ENCODE assay signal across 11 cellular contexts in the genomic region with DNA sequence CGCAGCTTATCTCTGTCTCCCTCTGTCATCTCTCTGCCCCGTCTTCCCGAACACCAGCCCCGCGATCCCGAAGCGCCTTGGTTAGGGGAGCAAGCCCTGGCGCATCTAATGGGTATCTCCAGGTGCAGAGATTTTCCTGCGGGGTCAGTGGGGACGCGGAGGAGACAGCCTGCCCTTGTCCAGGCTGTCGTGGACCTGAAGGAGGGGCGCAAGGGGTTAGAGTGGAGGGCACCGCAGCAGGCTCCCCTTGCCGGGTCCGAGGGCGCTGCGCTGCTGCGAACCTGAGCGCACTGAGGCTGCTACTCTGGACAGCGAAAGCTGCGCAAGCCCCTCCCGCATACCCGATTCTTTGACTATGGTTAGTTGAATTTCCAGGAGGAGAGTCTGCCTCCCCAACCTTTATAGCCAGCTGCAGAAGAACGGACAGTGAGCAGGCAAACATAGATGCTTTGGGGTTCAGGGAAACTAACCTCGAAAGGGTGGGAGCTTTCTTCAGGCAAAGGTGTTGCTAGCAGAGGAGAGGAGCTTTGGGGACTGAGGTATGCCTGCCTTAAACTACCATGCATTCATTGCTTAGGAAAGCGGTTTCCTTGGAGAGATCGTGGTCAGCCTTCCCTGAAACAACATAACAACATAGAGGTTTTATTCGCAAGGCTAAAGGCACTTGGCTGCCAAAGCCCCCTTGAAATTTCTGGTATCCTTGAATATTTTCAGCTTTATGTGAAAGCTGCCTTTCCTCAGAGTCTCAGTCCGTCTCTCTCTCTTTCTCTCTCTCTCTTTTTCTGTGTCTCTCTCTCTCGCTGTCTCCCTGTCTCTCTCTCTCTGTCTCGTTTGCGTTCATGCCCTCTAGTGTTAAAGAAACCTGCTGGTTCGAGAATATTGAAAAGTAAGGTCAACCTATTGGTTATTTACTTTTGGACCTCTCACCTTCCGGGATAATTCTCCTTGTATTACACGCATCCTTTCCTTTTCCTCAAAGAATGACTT. TPM values are rescaled to one million over a fixed set of nuclear protein-coding genes. Genes with fewer than 3 reads are reported as not detected.
DNase-seq lines count a peak whose midpoint lies in the region; ATAC-seq, FAIRE-seq and TF ChIP-seq lines count a peak whose summit lies in the region.
"Had no signal": no experiment of that assay in that cellular context is flagged by ENCODE, and none has a peak within 500 bp of the region (broad histone marks: within the 10 kb centered on the region; RNA-seq: fewer than 3 reads in every experiment).

No MANE protein-coding gene starts in this region.

- no peak for TF ChIP-seq POLR2A in gastrocnemius medialis (IDR thresholded peaks at IDR 0.05)

- H3K4me1 ChIP-seq in SK-N-SH (ENCODE audit: control insufficient read depth in 1 of 2, insufficient read depth in 2 of 2, low read depth in 1 of 2, low read length in 1 of 2) (peaks cover 0 to 7% of the 10 kb centered on the region in 2 experiments; a peak in 2 of 4 replicates), gastrocnemius medialis (no peaks in the 10 kb centered on the region)
- H3K4me1 ChIP-seq: parathyroid adenoma had no signal

- H3K79me2 ChIP-seq in SK-N-SH (ENCODE audit: insufficient read depth), result no peaks in the 10 kb centered on the region
- H3K79me2 ChIP-seq: parathyroid adenoma had no signal

- H3K4me3 Mint-ChIP-seq in stimulated activated naive CD8-positive, alpha-beta T cell treated with anti-CD3 and anti-CD28 coated beads, Interleukin-15, amount 100 ng/mL, for 72 hours, result peak overlapping the region; percentile 38 to 47
- H3K4me3 Mint-ChIP-seq: activated CD4-positive, alpha-beta memory T cell treated with anti-CD3 and anti-CD28 coated beads, Interleukin-2, amount 10 ng/mL, durations not matched to agents 7 days and 5 days had no signal

- intact Hi-C loops in gastrocnemius medialis (cut with DNase I; ENCODE audit: low total_unique reads), result no loop called here

- CTCF ChIA-PET in SK-N-SH (lab: Yijun Ruan, JAX), result interaction anchor here (0.7 to 3.3 kb wide), 8 partner anchors 12 to 503 kb away, joined by 3 to 25 read pairs (median 5); no protein-coding TSS in a partner anchor

- no peak overlapping the region for H3K4me2 ChIP-seq in SK-N-SH

- no peaks in the 10 kb centered on the region for H4K20me1 ChIP-seq in SK-N-SH (ENCODE audit: insufficient read depth)

- H3K9me3 ChIP-seq in SK-N-SH (no peaks in the 10 kb centered on the region), iPS-18c (ENCODE audit: control insufficient read depth, insufficient read depth, low read length) (no peaks in the 10 kb centered on the region), gastrocnemius medialis (no peaks in the 10 kb centered on the region)

- peaks cover 24% of the 10 kb centered on the region; the same call in 1 of the 2 replicates for H3K27me3 ChIP-seq in SK-N-SH (ENCODE audit: insufficient read depth)
- peaks cover 5 to 22% (median 15%) of the 10 kb centered on the region in 3 donors for H3K27me3 ChIP-seq in gastrocnemius medialis

- no peaks in the 10 kb centered on the region for H3K9me2 ChIP-seq in SK-N-SH

- 4% methylated on average over 32 of the region's 36 CpGs for WGBS in SK-N-SH (ENCODE audit: low lambda C conversion rate)

- TF ChIP-seq CTCF in SK-N-SH (IDR thresholded peaks at IDR 0.05) (no peak), D721Med (IDR thresholded peaks at IDR 0.05; ENCODE audit: insufficient read depth, missing control alignments) (no peak), gastrocnemius medialis (IDR thresholded peaks at IDR 0.05 in 4 of 5, conservative IDR thresholded peaks at IDR 0.05 in 1 of 5) (no peak)

- no peak overlapping the region for H3K27ac Mint-ChIP-seq in stimulated activated naive CD8-positive, alpha-beta T cell treated with anti-CD3 and anti-CD28 coated beads, Interleukin-15, amount 100 ng/mL, for 72 hours
- H3K27ac Mint-ChIP-seq: activated CD4-positive, alpha-beta memory T cell treated with anti-CD3 and anti-CD28 coated beads, Interleukin-2, amount 10 ng/mL, durations not matched to agents 7 days and 5 days had no signal

- no peak overlapping the region for H2AFZ ChIP-seq in SK-N-SH (ENCODE audit: low read depth)
- H2AFZ ChIP-seq: parathyroid adenoma had no signal

- DNase-seq in NCI-H2171 treated with DMSO at 0.1 percent for 48 hours (lab: John Stamatoyannopoulos, UW), result peak; percentile 37
- no peak for DNase-seq in NCI-H2171 (lab: John Stamatoyannopoulos, UW)
- DNase-seq in SK-N-SH, result peak; percentile 37
- no peak for DNase-seq in stimulated activated naive CD8-positive, alpha-beta T cell treated with anti-CD3 and anti-CD28 coated beads, Interleukin-15, amount 100 ng/mL, for 72 hours
- no peak for DNase-seq in D721Med (ENCODE audit: insufficient read length, low spot score)
- no peak for DNase-seq in gastrocnemius medialis
- DNase-seq: activated CD4-positive, alpha-beta memory T cell treated with anti-CD3 and anti-CD28 coated beads, Interleukin-2, amount 10 ng/mL, durations not matched to agents 7 days and 5 days; SIG-M5 had no signal

- H3K9ac ChIP-seq in SK-N-SH, result no peak overlapping the region
- H3K9ac ChIP-seq: parathyroid adenoma had no signal

- ATAC-seq in stimulated activated naive CD8-positive, alpha-beta T cell treated with anti-CD3 and anti-CD28 coated beads, Interleukin-15, amount 100 ng/mL, for 72 hours, result no peak
- no peak for ATAC-seq in HG02678 (IDR thresholded peaks at IDR 0.05; ENCODE audit: unreplicated experiment)
- ATAC-seq in gastrocnemius medialis, result no peak

- H3K36me3 ChIP-seq in SK-N-SH (replicated peaks in 1 of 2; ENCODE audit: control insufficient read depth in 1 of 2, insufficient read depth in 2 of 2, low read length in 1 of 2) (no peaks in the 10 kb centered on the region), gastrocnemius medialis (no peaks in the 10 kb centered on the region)

- no peaks in the 10 kb centered on the region for H3F3A ChIP-seq in SK-N-SH (replicated peaks; ENCODE audit: insufficient read depth)

- POLR2A ChIA-PET in SK-N-SH (lab: Yijun Ruan, JAX), result interaction anchor here (0.6 kb wide), 1 partner anchor 444 kb away, joined by 3 read pairs; no protein-coding TSS in a partner anchor

- H3K9me3 Mint-ChIP-seq in stimulated activated naive CD8-positive, alpha-beta T cell treated with anti-CD3 and anti-CD28 coated beads, Interleukin-15, amount 100 ng/mL, for 72 hours, result peaks cover 0 to 5% of the 10 kb centered on the region in 2 donors

- peaks cover 7% of the 10 kb centered on the region for H3K4me1 Mint-ChIP-seq in stimulated activated naive CD8-positive, alpha-beta T cell treated with anti-CD3 and anti-CD28 coated beads, Interleukin-15, amount 100 ng/mL, for 72 hours

- in situ Hi-C loops in gastrocnemius medialis (cut with MboI; ENCODE audit: low sequenced_read_pairs in 4 of 4), result no loop called here

- peaks cover 33% of the 10 kb centered on the region for H3K27me3 Mint-ChIP-seq in stimulated activated naive CD8-positive, alpha-beta T cell treated with anti-CD3 and anti-CD28 coated beads, Interleukin-15, amount 100 ng/mL, for 72 hours

- H3K4me3 ChIP-seq in SK-N-SH (ENCODE audit: low read depth in 2 of 2, low read length in 1 of 2) (peak overlapping the region in 1 of 2 experiments; percentile 57; a peak in 2 of 4 replicates), iPS-18c (ENCODE audit: insufficient read depth, low read depth, low read length) (peak overlapping the region; percentile 57), gastrocnemius medialis (no peak overlapping the region)

- peak; percentile 17; the same call in 1 of the 2 replicates for TF ChIP-seq RAD21 in SK-N-SH (IDR thresholded peaks at IDR 0.05; ENCODE audit: low read length)

- TF ChIP-seq EP300 in SK-N-SH (IDR thresholded peaks at IDR 0.05; ENCODE audit: borderline replicate concordance in 1 of 2, low read depth in 1 of 2, low read length in 1 of 2), result no peak

- H3K27ac ChIP-seq in SK-N-SH (ENCODE audit: low read depth in 2 of 2, low read length in 1 of 2), result no peak overlapping the region; a peak in 1 of 4 replicates
- H3K27ac ChIP-seq in gastrocnemius medialis, result no peak overlapping the region
- H3K27ac ChIP-seq: parathyroid adenoma had no signal

- FAIRE-seq in D721Med (lab: Jason Lieb, UNC), result no peak

TF ChIP-seq in SK-N-SH, 30 proteins besides CTCF, POLR2A, EP300 and RAD21:
- TF ChIP-seq MXI1 (IDR thresholded peaks at IDR 0.05; ENCODE audit: low read depth, low read length) (0 out of 2 replicates have a peak, but pooled peaks have one; percentile 18), ELF1 (IDR thresholded peaks at IDR 0.05) (no peak)
- TF ChIP-seq, protein P1, sequence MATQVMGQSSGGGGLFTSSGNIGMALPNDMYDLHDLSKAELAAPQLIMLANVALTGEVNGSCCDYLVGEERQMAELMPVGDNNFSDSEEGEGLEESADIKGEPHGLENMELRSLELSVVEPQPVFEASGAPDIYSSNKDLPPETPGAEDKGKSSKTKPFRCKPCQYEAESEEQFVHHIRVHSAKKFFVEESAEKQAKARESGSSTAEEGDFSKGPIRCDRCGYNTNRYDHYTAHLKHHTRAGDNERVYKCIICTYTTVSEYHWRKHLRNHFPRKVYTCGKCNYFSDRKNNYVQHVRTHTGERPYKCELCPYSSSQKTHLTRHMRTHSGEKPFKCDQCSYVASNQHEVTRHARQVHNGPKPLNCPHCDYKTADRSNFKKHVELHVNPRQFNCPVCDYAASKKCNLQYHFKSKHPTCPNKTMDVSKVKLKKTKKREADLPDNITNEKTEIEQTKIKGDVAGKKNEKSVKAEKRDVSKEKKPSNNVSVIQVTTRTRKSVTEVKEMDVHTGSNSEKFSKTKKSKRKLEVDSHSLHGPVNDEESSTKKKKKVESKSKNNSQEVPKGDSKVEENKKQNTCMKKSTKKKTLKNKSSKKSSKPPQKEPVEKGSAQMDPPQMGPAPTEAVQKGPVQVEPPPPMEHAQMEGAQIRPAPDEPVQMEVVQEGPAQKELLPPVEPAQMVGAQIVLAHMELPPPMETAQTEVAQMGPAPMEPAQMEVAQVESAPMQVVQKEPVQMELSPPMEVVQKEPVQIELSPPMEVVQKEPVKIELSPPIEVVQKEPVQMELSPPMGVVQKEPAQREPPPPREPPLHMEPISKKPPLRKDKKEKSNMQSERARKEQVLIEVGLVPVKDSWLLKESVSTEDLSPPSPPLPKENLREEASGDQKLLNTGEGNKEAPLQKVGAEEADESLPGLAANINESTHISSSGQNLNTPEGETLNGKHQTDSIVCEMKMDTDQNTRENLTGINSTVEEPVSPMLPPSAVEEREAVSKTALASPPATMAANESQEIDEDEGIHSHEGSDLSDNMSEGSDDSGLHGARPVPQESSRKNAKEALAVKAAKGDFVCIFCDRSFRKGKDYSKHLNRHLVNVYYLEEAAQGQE (IDR thresholded peaks at IDR 0.05; ENCODE audit: low read depth, low read length), result peak; percentile 48; the same call in 1 of the 2 replicates

RNA-seq across cellular contexts. Expression of a gene that starts 1.6 kb away (rescaled TPM):
- 0.33 and 0.86 TPM in 2 replicates for polyA plus RNA-seq in SK-N-SH (2012; rRNA removed)
- 1.6 and 1.8 TPM in 2 replicates for polyA plus RNA-seq in SK-N-SH (2012; cell fraction: cytosol; rRNA removed)
- polyA plus RNA-seq in SK-N-SH (2012; cell fraction: nucleus; rRNA removed), result 0.26 and 0.32 TPM in 2 replicates
- under 1 TPM in 1 of 4 donors, not detected in 3; 0.10 TPM for total RNA-seq in gastrocnemius medialis
- total RNA-seq: activated CD4-positive, alpha-beta memory T cell treated with anti-CD3 and anti-CD28 coated beads, Interleukin-2, amount 10 ng/mL, durations not matched to agents 7 days and 5 days had no signal

Comparison
In these comparisons a context has a peak if more than half of its experiments do, and no peak if none do; other contexts are left out.
1. DNase-seq: peak in NCI-H2171 treated with DMSO at 0.1 percent for 48 hours (single experiment) and SK-N-SH (single experiment); none in NCI-H2171 (single experiment), stimulated activated naive CD8-positive, alpha-beta T cell treated with anti-CD3 and anti-CD28 coated beads, Interleukin-15, amount 100 ng/mL, for 72 hours (0 of 2), D721Med (single experiment) and gastrocnemius medialis (0 of 2).